In genomic region chr21:33572350-33572749, GRCh38 we compare ENCODE assay signal across 1 cellular context.
TF ChIP-seq lines count a peak whose summit lies in the region.

No MANE protein-coding gene starts in this region.

TF ChIP-seq in endothelial cell of umbilical vein, 7 proteins besides CTCF, POLR2A, EP300 and RAD21:
- TF ChIP-seq POLR2AphosphoS5 (IDR thresholded peaks at IDR 0.05; ENCODE audit: insufficient read depth, low read depth, low read length) (no peak), FOS (IDR thresholded peaks at IDR 0.05; ENCODE audit: borderline replicate concordance, insufficient read depth, low read length) (no peak), MAX (IDR thresholded peaks at IDR 0.05; ENCODE audit: insufficient read depth, insufficient read length) (no peak), JUN (IDR thresholded peaks at IDR 0.05; ENCODE audit: borderline replicate concordance, insufficient read depth, insufficient read length, low read depth) (no peak), GATA2 (IDR thresholded peaks at IDR 0.05; ENCODE audit: insufficient read depth, insufficient read length, low read depth, low read length) (no peak), MYC (IDR thresholded peaks at IDR 0.05; ENCODE audit: low read depth, low read length) (no peak), EZH2 (IDR thresholded peaks at IDR 0.05; ENCODE audit: borderline replicate concordance, low read depth, low read length, severe bottlenecking) (no peak)
